In the genomic region with DNA sequence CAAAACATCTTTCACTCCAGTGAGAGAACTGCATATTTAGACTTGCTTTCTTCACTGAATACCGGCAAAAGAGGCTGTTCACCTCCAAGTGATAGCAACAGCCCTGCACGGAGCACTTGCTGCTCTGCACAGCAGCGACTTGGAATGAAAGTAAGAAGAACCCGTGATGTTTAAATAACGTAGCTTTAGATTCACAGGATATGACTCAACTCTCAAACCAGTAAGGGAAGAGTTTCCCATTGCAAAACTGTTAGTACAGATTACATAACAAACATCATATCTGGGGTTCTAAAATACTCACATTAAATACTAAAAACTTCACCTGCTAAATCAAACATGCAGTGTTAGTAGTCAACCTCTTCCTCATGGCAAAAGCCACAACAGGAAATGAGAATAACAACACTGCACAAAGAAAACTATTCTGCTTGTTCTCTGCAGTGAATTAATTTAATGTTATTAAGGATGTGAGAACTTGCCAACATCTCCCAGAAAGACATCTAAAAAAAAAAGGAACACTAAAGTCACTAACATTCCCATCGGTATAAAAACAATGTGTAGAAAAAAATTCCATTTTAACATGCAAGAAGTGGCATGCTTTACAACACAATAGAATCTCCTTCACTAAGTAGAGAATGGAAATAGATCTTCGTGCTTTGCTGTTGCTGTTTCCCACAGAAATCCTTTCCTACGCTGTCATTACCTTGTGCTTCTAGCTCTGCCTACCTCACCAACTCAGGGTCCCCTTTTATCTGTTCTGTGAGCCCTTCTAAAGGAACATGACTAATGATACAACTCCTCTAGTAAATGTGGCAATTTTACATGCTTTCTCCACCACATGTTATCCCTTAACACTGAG, we compare ENCODE assay signal across 8 cellular contexts.
A peak's percentile ranks its signal among the peaks of the same experiment; 100 is the strongest.
DNase-seq lines count a peak whose midpoint lies in the region; TF ChIP-seq lines count a peak whose summit lies in the region.

No MANE protein-coding gene starts in this region.

- H3K9me3 Mint-ChIP-seq in HFFc6: no peaks in the 10 kb centered on the region
- no peaks in the 10 kb centered on the region for H3K9me3 Mint-ChIP-seq in activated T-helper 1 cell treated with anti-CD3 and anti-CD28 coated beads, Interleukin-12 subunit alpha, Interleukin-12 subunit beta, Interleukin-2, Interleukin-4 antibody, amounts not matched to agents 30 ng/mL and 10 ng/mL and 1 ng/mL, durations not matched to agents 14 hours and 24 hours and 36 hours

- peak overlapping the region; percentile 65 for H3K4me2 ChIP-seq in MM.1S (ENCODE audit: low read depth, low read length)

- H3K9ac ChIP-seq in MM.1S (ENCODE audit: low read length): peak overlapping the region; percentile 10; the same call in 1 of the 2 replicates

- H3K9me2 ChIP-seq in MM.1S (replicated peaks; ENCODE audit: insufficient read depth, low read length): no peaks in the 10 kb centered on the region

- no peaks in the 10 kb centered on the region for H3K36me3 ChIP-seq in MM.1S (replicated peaks; ENCODE audit: insufficient read depth, low read length)

- no peaks in the 10 kb centered on the region for H3K36me3 Mint-ChIP-seq in HFFc6 (ENCODE audit: low read depth)
- H3K36me3 Mint-ChIP-seq in activated T-helper 1 cell treated with anti-CD3 and anti-CD28 coated beads, Interleukin-12 subunit alpha, Interleukin-12 subunit beta, Interleukin-2, Interleukin-4 antibody, amounts not matched to agents 30 ng/mL and 10 ng/mL and 1 ng/mL, durations not matched to agents 14 hours and 24 hours and 36 hours (ENCODE audit: low read depth): no peaks in the 10 kb centered on the region

- peak overlapping the region; percentile 43 for H3K4me3 ChIP-seq in MM.1S (ENCODE audit: low read length)

- H3K27me3 ChIP-seq in MM.1S (replicated peaks; ENCODE audit: insufficient read depth, low read length): no peaks in the 10 kb centered on the region

- H3K79me2 ChIP-seq in MM.1S (ENCODE audit: low read length): no peaks in the 10 kb centered on the region

- H3K27ac ChIP-seq in MM.1S (ENCODE audit: low read length): peak overlapping the region; percentile 33; the same call in 1 of the 2 replicates

- no peaks in the 10 kb centered on the region for H3K9me3 ChIP-seq in MM.1S (replicated peaks; ENCODE audit: insufficient read depth, low read length)

- H4K20me1 ChIP-seq in MM.1S (ENCODE audit: insufficient read depth, low read length): no peaks in the 10 kb centered on the region

- no peak for TF ChIP-seq CTCF in HFFc6 (IDR thresholded peaks at IDR 0.05)
- TF ChIP-seq CTCF in MM.1S (IDR thresholded peaks at IDR 0.05; ENCODE audit: low read length): no peak

- H3F3A ChIP-seq in MM.1S (ENCODE audit: insufficient read depth, low read length): no peaks in the 10 kb centered on the region

- intact Hi-C loops in activated T-helper 1 cell treated with anti-CD3 and anti-CD28 coated beads, Interleukin-12 subunit alpha, Interleukin-12 subunit beta, Interleukin-2, Interleukin-4 antibody, amounts not matched to agents 30 ng/mL and 10 ng/mL and 1 ng/mL, durations not matched to agents 14 hours and 24 hours and 36 hours (cut with micrococcal nuclease): no loop called here
- intact Hi-C loops in cardiac septum (cut with DNase I): no loop called here

- H3K4me1 Mint-ChIP-seq in HFFc6 (ENCODE audit: low read depth): peaks cover 78% of the 10 kb centered on the region
- H3K4me1 Mint-ChIP-seq in activated T-helper 1 cell treated with anti-CD3 and anti-CD28 coated beads, Interleukin-12 subunit alpha, Interleukin-12 subunit beta, Interleukin-2, Interleukin-4 antibody, amounts not matched to agents 30 ng/mL and 10 ng/mL and 1 ng/mL, durations not matched to agents 14 hours and 24 hours and 36 hours (ENCODE audit: low read depth): peaks cover 13% of the 10 kb centered on the region

- no peaks in the 10 kb centered on the region for H3K4me1 ChIP-seq in MM.1S (ENCODE audit: low read length)

- peak; percentile 1 for DNase-seq in activated gamma-delta T cell treated with anti-CD3 and anti-CD28 coated beads, Interleukin-2, amount 50 U/mL, for 16 hours (ENCODE audit: low read depth)
- no peak for DNase-seq in activated gamma-delta T cell treated with Interleukin-2 at 50 U/mL for 16 hours
- DNase-seq in HFFc6: peak; percentile 78
- DNase-seq in MM.1S: peak; percentile 70
- DNase-seq in activated T-helper 1 cell treated with anti-CD3 and anti-CD28 coated beads, Interleukin-12 subunit alpha, Interleukin-12 subunit beta, Interleukin-2, Interleukin-4 antibody, amounts not matched to agents 30 ng/mL and 10 ng/mL and 1 ng/mL, durations not matched to agents 14 hours and 24 hours and 36 hours (ENCODE audit: low spot score): peak; percentile 19
- DNase-seq in cardiac septum (ENCODE audit: low spot score): peak; percentile 82
- peak; percentile 60 for DNase-seq in pulmonary artery endothelial cell (ENCODE audit: low read depth, low spot score)
- DNase-seq in GM19240 (ENCODE audit: insufficient read length, low spot score): no peak

- H2AFZ ChIP-seq in MM.1S (ENCODE audit: low read length): peak overlapping the region; percentile 43

- H3K4me3 Mint-ChIP-seq in HFFc6: peak overlapping the region; percentile 83
- H3K4me3 Mint-ChIP-seq in activated T-helper 1 cell treated with anti-CD3 and anti-CD28 coated beads, Interleukin-12 subunit alpha, Interleukin-12 subunit beta, Interleukin-2, Interleukin-4 antibody, amounts not matched to agents 30 ng/mL and 10 ng/mL and 1 ng/mL, durations not matched to agents 14 hours and 24 hours and 36 hours: peak overlapping the region; percentile 16

- peak overlapping the region; percentile 83 for H3K27ac Mint-ChIP-seq in HFFc6
- H3K27ac Mint-ChIP-seq in activated T-helper 1 cell treated with anti-CD3 and anti-CD28 coated beads, Interleukin-12 subunit alpha, Interleukin-12 subunit beta, Interleukin-2, Interleukin-4 antibody, amounts not matched to agents 30 ng/mL and 10 ng/mL and 1 ng/mL, durations not matched to agents 14 hours and 24 hours and 36 hours: no peak overlapping the region

- no peaks in the 10 kb centered on the region for H3K27me3 Mint-ChIP-seq in HFFc6 (ENCODE audit: insufficient read depth)
- peaks cover 12% of the 10 kb centered on the region for H3K27me3 Mint-ChIP-seq in activated T-helper 1 cell treated with anti-CD3 and anti-CD28 coated beads, Interleukin-12 subunit alpha, Interleukin-12 subunit beta, Interleukin-2, Interleukin-4 antibody, amounts not matched to agents 30 ng/mL and 10 ng/mL and 1 ng/mL, durations not matched to agents 14 hours and 24 hours and 36 hours (ENCODE audit: insufficient read depth)

Comparison
In these comparisons a context has a peak if more than half of its experiments do, and no peak if none do; other contexts are left out.
1. DNase-seq: peak in activated gamma-delta T cell treated with anti-CD3 and anti-CD28 coated beads, Interleukin-2, amount 50 U/mL, for 16 hours (single experiment), HFFc6 (single experiment), MM.1S (single experiment), activated T-helper 1 cell treated with anti-CD3 and anti-CD28 coated beads, Interleukin-12 subunit alpha, Interleukin-12 subunit beta, Interleukin-2, Interleukin-4 antibody, amounts not matched to agents 30 ng/mL and 10 ng/mL and 1 ng/mL, durations not matched to agents 14 hours and 24 hours and 36 hours (single experiment), cardiac septum (single experiment) and pulmonary artery endothelial cell (single experiment); none in activated gamma-delta T cell treated with Interleukin-2 at 50 U/mL for 16 hours (single experiment) and GM19240 (single experiment).